ENCODE assay signal across 14 cellular contexts in genomic region chrX:3771756-3772155, GRCh38.
"Had no signal": no experiment of that assay in that cellular context is flagged by ENCODE, and none has a peak within 500 bp of the region (broad histone marks: within the 10 kb centered on the region; RNA-seq: fewer than 3 reads in every experiment).

No MANE protein-coding gene starts in this region.

- DNase-seq: effector CD8-positive, alpha-beta T cell; head of caudate nucleus; kidney; left cardiac atrium; left ventricle myocardium inferior; lower lobe of right lung; natural killer cell; posterior cingulate gyrus; spleen; stimulated activated CD4-positive, alpha-beta T cell treated with anti-CD3 and anti-CD28 coated beads, Interleukin-2, amount 100 ng/mL, for 24 hours; stimulated activated CD4-positive, alpha-beta T cell treated with anti-CD3 and anti-CD28 coated beads, Interleukin-4, amount 100 ng/mL, for 4 hours; stimulated activated naive CD4-positive, alpha-beta T cell; stomach had no signal

- ATAC-seq: left cardiac atrium, lower lobe of right lung, natural killer cell, sciatic nerve had no signal
